ENCODE assay signal across 8 cellular contexts in genomic region chr17:42519546-42520444, GRCh38. TPM values are rescaled to one million over a fixed set of nuclear protein-coding genes. Genes with fewer than 3 reads are reported as not detected.
DNase-seq lines count a peak whose midpoint lies in the region; ATAC-seq and TF ChIP-seq lines count a peak whose summit lies in the region.

No MANE protein-coding gene starts in this region.

- intact Hi-C loops in left lung (cut with DNase I): loop anchor here in 1 of 2 donors (5.0 kb wide), 1 partner anchor 97 kb away; the partner anchor contains the start of gene CAVIN1

- H3K4me1 ChIP-seq in left lung (peaks cover 54 to 67% of the 10 kb centered on the region in 2 donors), suprapubic skin (peaks cover 60% of the 10 kb centered on the region)

- CTCF ChIA-PET in HEK293T (lab: Yijun Ruan, JAX): interaction anchor here (1.0 to 2.8 kb wide), 5 partner anchors 8 to 90 kb away, joined by 4 to 21 read pairs (median 6); no protein-coding TSS in a partner anchor

- no peak overlapping the region for H3K4me3 ChIP-seq in left lung
- H3K4me3 ChIP-seq in suprapubic skin: no peak overlapping the region

- no peak for TF ChIP-seq EP300 in suprapubic skin (IDR thresholded peaks at IDR 0.05)

- no peak for TF ChIP-seq POLR2A in suprapubic skin (IDR thresholded peaks at IDR 0.05)

- no peak for TF ChIP-seq CTCF in left lung (IDR thresholded peaks at IDR 0.05)
- TF ChIP-seq CTCF in suprapubic skin (IDR thresholded peaks at IDR 0.05): no peak

- 46% methylated on average over 12 of the region's 12 CpGs for WGBS in suprapubic skin

- no peaks in the 10 kb centered on the region for H3K9me3 ChIP-seq in left lung
- H3K9me3 ChIP-seq in suprapubic skin: no peaks in the 10 kb centered on the region

- H3K36me3 ChIP-seq in left lung (peaks cover 0 to 55% of the 10 kb centered on the region in 2 donors), suprapubic skin (peaks cover 38% of the 10 kb centered on the region)

- POLR2A ChIA-PET in HEK293T (lab: Yijun Ruan, JAX): interaction anchor here (1.7 kb wide), 1 partner anchor 17 kb away, joined by 5 read pairs; the partner anchor contains the start of gene NAGLU

- DNase-seq in ACHN (peak; percentile 99), NCI-H226 (peak; percentile 99), dermis blood vessel endothelial cell (peak; percentile 98), left lung (peak in 1 of 2 donors; percentile 91), suprapubic skin (ENCODE audit: low spot score in 2 of 2) (peak; percentile 93 to 94), HEK293T (ENCODE audit: extremely low spot score) (no peak), DMS79 (lab: John Stamatoyannopoulos, UW) (no peak)
- no peak for DNase-seq in stimulated activated CD4-positive, alpha-beta T cell treated with anti-CD3 and anti-CD28 coated beads, Interleukin-12 subunit alpha, Interleukin-12 subunit beta, amount 100 ng/mL, for 4 hours

- no peaks in the 10 kb centered on the region for H3K27me3 ChIP-seq in left lung
- H3K27me3 ChIP-seq in suprapubic skin: no peaks in the 10 kb centered on the region

- ATAC-seq in left lung: peak; percentile 66

- in situ Hi-C loops in ACHN (cut with HindIII; ENCODE audit: low pct_ligation_motif_present, low pct_unique_long_range_greater_than_20kb, low sequenced_read_pairs): loop anchor here (10.0 kb wide), 1 partner anchor 205 kb away; no protein-coding TSS in a partner anchor

- H3K27ac ChIP-seq in left lung: peak overlapping the region; percentile 83 to 93
- peak overlapping the region; percentile 87 for H3K27ac ChIP-seq in suprapubic skin

TF ChIP-seq in HEK293T, 16 proteins besides CTCF, POLR2A, EP300 and RAD21:
- TF ChIP-seq ARNT (IDR thresholded peaks at IDR 0.05) (no peak), PKNOX1 (IDR thresholded peaks at IDR 0.05) (no peak), BHLHE40 (IDR thresholded peaks at IDR 0.05; ENCODE audit: borderline replicate concordance) (no peak), SP1 (IDR thresholded peaks at IDR 0.05) (no peak), FOXM1 (IDR thresholded peaks at IDR 0.05; ENCODE audit: borderline replicate concordance) (no peak), CTBP1 (IDR thresholded peaks at IDR 0.05; ENCODE audit: borderline replicate concordance) (no peak), HDGF (IDR thresholded peaks at IDR 0.05; ENCODE audit: borderline replicate concordance) (no peak), ELF4 (IDR thresholded peaks at IDR 0.05) (no peak), LEF1 (IDR thresholded peaks at IDR 0.05; ENCODE audit: borderline replicate concordance) (no peak), L3MBTL2 (conservative IDR thresholded peaks at IDR 0.05) (no peak), ZNF384 (IDR thresholded peaks at IDR 0.05) (no peak), NFRKB (IDR thresholded peaks at IDR 0.05) (no peak), TARDBP (IDR thresholded peaks at IDR 0.05) (no peak), SUZ12 (IDR thresholded peaks at IDR 0.05) (no peak), FOXA1 (IDR thresholded peaks at IDR 0.05) (no peak), FOXK2 (IDR thresholded peaks at IDR 0.05) (no peak)

RNA-seq across cellular contexts. Expression of gene NAGLU, which starts 16.2 kb away (rescaled TPM):
- total RNA-seq in dermis blood vessel endothelial cell: 44.9 and 53.3 TPM in 2 replicates
- 10 to 100 TPM; 41.5 to 56.2 TPM for total RNA-seq in left lung
- 10 to 100 TPM; 19.8 to 40.1 (median 30.4) TPM for total RNA-seq in suprapubic skin

RNA-seq across cellular contexts. Expression of gene HSD17B1, which starts 32.9 kb away (rescaled TPM):
- total RNA-seq in dermis blood vessel endothelial cell (0.23 and 0.34 TPM in 2 replicates), left lung (1 to 10 TPM; 1.2 to 1.7 TPM), suprapubic skin (1 to 10 TPM; 1.2 to 8.8 (median 3.2) TPM)

RNA-seq across cellular contexts. Expression of gene COASY, which starts 42.2 kb away (rescaled TPM):
- 9.5 and 33.9 TPM in 2 replicates for total RNA-seq in dermis blood vessel endothelial cell
- 100 to 1,000 TPM in 1 of 2 donors, 10 to 100 TPM in 1; 66.5 to 116 TPM for total RNA-seq in left lung
- 10 to 100 TPM; 41.1 to 54.0 (median 46.0) TPM for total RNA-seq in suprapubic skin

RNA-seq across cellular contexts. Expression of gene MLX, which starts 47.1 kb away (rescaled TPM):
- 33.0 and 34.5 TPM in 2 replicates for total RNA-seq in dermis blood vessel endothelial cell
- total RNA-seq in left lung: 10 to 100 TPM; 56.3 to 73.7 TPM
- total RNA-seq in suprapubic skin: 10 to 100 TPM; 34.7 to 62.5 (median 44.3) TPM

RNA-seq across cellular contexts. Expression of gene PSMC3IP, which starts 57.7 kb away (rescaled TPM):
- total RNA-seq in dermis blood vessel endothelial cell: 4.9 and 5.5 TPM in 2 replicates
- 1 to 10 TPM; 6.5 to 7.7 TPM for total RNA-seq in left lung
- total RNA-seq in suprapubic skin: 1 to 10 TPM; 2.3 to 4.0 (median 3.6) TPM

Comparison
In these comparisons a context has a peak if more than half of its experiments do, and no peak if none do; other contexts are left out.
1. DNase-seq: peak in ACHN (single experiment), NCI-H226 (single experiment), dermis blood vessel endothelial cell (single experiment) and suprapubic skin (2 of 2); none in HEK293T (single experiment), DMS79 (single experiment) and stimulated activated CD4-positive, alpha-beta T cell treated with anti-CD3 and anti-CD28 coated beads, Interleukin-12 subunit alpha, Interleukin-12 subunit beta, amount 100 ng/mL, for 4 hours (single experiment).